In the genomic region with DNA sequence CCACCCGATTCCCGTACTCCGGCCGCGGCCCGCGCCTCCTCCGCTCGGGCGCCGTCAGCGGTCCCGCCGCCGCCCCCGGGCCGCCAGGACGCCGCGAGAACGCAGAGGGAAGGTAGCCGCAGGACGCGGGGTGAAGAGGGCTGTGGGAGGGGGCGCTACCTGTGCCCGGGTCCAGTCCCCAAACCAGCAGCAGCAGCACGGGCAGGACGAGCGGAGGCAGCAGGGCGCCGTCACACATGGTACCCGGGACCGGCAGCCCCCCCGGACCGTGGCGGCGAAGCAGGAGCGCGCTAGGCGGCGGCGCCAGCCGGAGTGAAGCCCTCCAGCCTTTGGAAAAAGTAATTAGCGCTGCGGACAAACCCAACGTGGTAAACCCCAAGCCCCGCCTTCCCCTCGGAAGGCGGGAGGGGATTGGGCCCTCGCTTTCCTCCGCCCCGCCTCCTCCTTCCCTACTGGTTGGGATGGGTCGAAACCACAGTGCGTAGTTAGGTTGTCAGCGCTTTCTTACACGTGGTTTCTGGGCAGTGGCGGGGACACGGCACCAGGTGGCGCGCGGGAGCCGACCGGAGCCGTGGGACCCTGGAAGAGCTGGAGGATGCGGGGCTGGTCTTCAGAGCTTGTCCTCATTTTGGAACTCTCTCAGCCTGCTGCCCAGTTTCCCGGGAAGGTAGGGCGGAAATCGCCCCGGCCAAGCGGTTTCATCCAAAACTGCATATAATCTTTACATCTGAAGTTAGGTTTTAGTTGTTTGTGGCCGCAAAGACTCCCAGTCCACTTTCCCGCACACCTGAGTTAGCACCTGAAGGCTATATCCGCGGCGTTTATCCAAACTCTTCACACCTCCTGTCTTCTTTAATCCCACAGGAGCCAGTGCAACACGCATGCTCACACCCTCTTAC, we compare ENCODE assay signal across 8 cellular contexts. TPM values are rescaled to one million over a fixed set of nuclear protein-coding genes. Genes with fewer than 3 reads are reported as not detected.
DNase-seq lines count a peak whose midpoint lies in the region; ATAC-seq and TF ChIP-seq lines count a peak whose summit lies in the region.

A gene with protein sequence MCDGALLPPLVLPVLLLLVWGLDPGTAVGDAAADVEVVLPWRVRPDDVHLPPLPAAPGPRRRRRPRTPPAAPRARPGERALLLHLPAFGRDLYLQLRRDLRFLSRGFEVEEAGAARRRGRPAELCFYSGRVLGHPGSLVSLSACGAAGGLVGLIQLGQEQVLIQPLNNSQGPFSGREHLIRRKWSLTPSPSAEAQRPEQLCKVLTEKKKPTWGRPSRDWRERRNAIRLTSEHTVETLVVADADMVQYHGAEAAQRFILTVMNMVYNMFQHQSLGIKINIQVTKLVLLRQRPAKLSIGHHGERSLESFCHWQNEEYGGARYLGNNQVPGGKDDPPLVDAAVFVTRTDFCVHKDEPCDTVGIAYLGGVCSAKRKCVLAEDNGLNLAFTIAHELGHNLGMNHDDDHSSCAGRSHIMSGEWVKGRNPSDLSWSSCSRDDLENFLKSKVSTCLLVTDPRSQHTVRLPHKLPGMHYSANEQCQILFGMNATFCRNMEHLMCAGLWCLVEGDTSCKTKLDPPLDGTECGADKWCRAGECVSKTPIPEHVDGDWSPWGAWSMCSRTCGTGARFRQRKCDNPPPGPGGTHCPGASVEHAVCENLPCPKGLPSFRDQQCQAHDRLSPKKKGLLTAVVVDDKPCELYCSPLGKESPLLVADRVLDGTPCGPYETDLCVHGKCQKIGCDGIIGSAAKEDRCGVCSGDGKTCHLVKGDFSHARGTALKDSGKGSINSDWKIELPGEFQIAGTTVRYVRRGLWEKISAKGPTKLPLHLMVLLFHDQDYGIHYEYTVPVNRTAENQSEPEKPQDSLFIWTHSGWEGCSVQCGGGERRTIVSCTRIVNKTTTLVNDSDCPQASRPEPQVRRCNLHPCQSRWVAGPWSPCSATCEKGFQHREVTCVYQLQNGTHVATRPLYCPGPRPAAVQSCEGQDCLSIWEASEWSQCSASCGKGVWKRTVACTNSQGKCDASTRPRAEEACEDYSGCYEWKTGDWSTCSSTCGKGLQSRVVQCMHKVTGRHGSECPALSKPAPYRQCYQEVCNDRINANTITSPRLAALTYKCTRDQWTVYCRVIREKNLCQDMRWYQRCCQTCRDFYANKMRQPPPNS (minus strand): TSS at position 314 of the 899 bp plus-strand sequence. CDS start 76 bp downstream, at position 238.

- peak within 1 kb of the TSS; percentile 83 for H3K4me3 ChIP-seq in SK-N-MC

- intact Hi-C loops in Calu3 (cut with micrococcal nuclease; ENCODE audit: unreplicated experiment) (loop anchor here (2.0 to 10.0 kb wide), 2 partner anchors 41 to 1067 kb away; no protein-coding TSS in a partner anchor), head of caudate nucleus (cut with DNase I) (loop anchor here (5.0 to 10.0 kb wide), 3 partner anchors 263 to 777 kb away; partner anchors contain the start of genes ASB7, LINS1 and MEF2A)

- CTCF ChIA-PET in Calu3 (lab: Charles Lee) = interaction anchor here (0.6 to 1.3 kb wide), 7 partner anchors 9 to 665 kb away, joined by 3 to 13 read pairs (median 4); partner anchors contain the start of genes ASB7 and LINS1

- DNase-seq in Calu3 (peak; percentile 96), SK-N-MC (ENCODE audit: low read depth, low spot score) (peak; percentile 70), head of caudate nucleus (peak; percentile 90 to 98 (median 95)), omental fat pad (ENCODE audit: low spot score) (peak; percentile 94), superior temporal gyrus (ENCODE audit: extremely low spot score) (peak; percentile 98)
- DNase-seq in activated naive CD4-positive, alpha-beta T cell treated with anti-CD3 and anti-CD28 coated beads, Interleukin-2, amount 50 U/mL, for 72 hours (ENCODE audit: low spot score in 2 of 2) = peak; percentile 90 to 93

- no peaks in the 10 kb centered on the region for H3K9me3 ChIP-seq in SK-N-MC (ENCODE audit: low read depth, low read length)

- TF ChIP-seq CTCF in Calu3 (IDR thresholded peaks at IDR 0.05; ENCODE audit: unreplicated experiment) (peak; percentile 88), omental fat pad (IDR thresholded peaks at IDR 0.05) (peak in 1 of 3 donors; percentile 83)

- H3K9ac ChIP-seq in SK-N-MC (ENCODE audit: insufficient read length) = no peak within 1 kb of the TSS

- H3K27ac ChIP-seq in SK-N-MC = no peak within 1 kb of the TSS

- H3K4me3 Mint-ChIP-seq in Calu3 (ENCODE audit: low read depth, unreplicated experiment) (peak within 1 kb of the TSS; percentile 62), IgD-negative memory B cell (peak within 1 kb of the TSS; percentile 34 to 85 (median 69))

- H3K9me3 Mint-ChIP-seq in Calu3 (ENCODE audit: low read depth, unreplicated experiment) (no peaks in the 10 kb centered on the region), IgD-negative memory B cell (peaks cover 0 to 4% (median 0%) of the 10 kb centered on the region in 3 donors)
- no peaks in the 10 kb centered on the region for H3K9me3 Mint-ChIP-seq in activated naive CD4-positive, alpha-beta T cell treated with anti-CD3 and anti-CD28 coated beads, Interleukin-2, amount 50 U/mL, for 72 hours

- peaks cover 75% of the 10 kb centered on the region for H3K27me3 Mint-ChIP-seq in Calu3 (ENCODE audit: unreplicated experiment)
- peaks cover 21% of the 10 kb centered on the region for H3K27me3 Mint-ChIP-seq in IgD-negative memory B cell

- no peak within 1 kb of the TSS for H3K27ac Mint-ChIP-seq in Calu3 (ENCODE audit: unreplicated experiment)
- peak within 1 kb of the TSS in 1 of 3 donors; percentile 62 for H3K27ac Mint-ChIP-seq in IgD-negative memory B cell
- peak within 1 kb of the TSS in 1 of 2 donors; percentile 57 for H3K27ac Mint-ChIP-seq in activated naive CD4-positive, alpha-beta T cell treated with anti-CD3 and anti-CD28 coated beads, Interleukin-2, amount 50 U/mL, for 72 hours

- H3K4me1 Mint-ChIP-seq in Calu3 (ENCODE audit: low read depth, unreplicated experiment) (peaks cover 7% of the 10 kb centered on the region), IgD-negative memory B cell (peaks cover 0 to 3% (median 2%) of the 10 kb centered on the region in 3 donors)

- ATAC-seq in GM21526 (IDR thresholded peaks at IDR 0.05; ENCODE audit: low FRiP score, unreplicated experiment) = peak; percentile 97
- ATAC-seq in activated naive CD4-positive, alpha-beta T cell treated with anti-CD3 and anti-CD28 coated beads, Interleukin-2, amount 50 U/mL, for 72 hours = peak; percentile 96 to 97
- peak; percentile 96 for ATAC-seq in omental fat pad (ENCODE audit: low FRiP score)

- H3K36me3 Mint-ChIP-seq in Calu3 (ENCODE audit: insufficient read depth, unreplicated experiment) = peaks cover 16% of the 10 kb centered on the region
- no peaks in the 10 kb centered on the region for H3K36me3 Mint-ChIP-seq in IgD-negative memory B cell
- H3K36me3 Mint-ChIP-seq in activated naive CD4-positive, alpha-beta T cell treated with anti-CD3 and anti-CD28 coated beads, Interleukin-2, amount 50 U/mL, for 72 hours = no peaks in the 10 kb centered on the region

- no TSS peak for BruUV-seq in Calu3 (replicated peaks; lab: Mats Ljungman, UMichigan)

- H3K36me3 ChIP-seq in SK-N-MC (ENCODE audit: insufficient read depth, low read length) = no peaks in the 10 kb centered on the region

RNA-seq across cellular contexts. Expression of the gene that starts here (rescaled TPM):
- 3.5 and 7.3 TPM in 2 replicates for total RNA-seq in Calu3 (2022)
- polyA plus RNA-seq in IgD-negative memory B cell = not detected
- total RNA-seq in activated naive CD4-positive, alpha-beta T cell treated with anti-CD3 and anti-CD28 coated beads, Interleukin-2, amount 50 U/mL, for 72 hours = 1 to 10 TPM in 1 of 2 donors, under 1 TPM in 1; 0.19 to 1.5 TPM
- 10 to 100 TPM in 1 of 4 donors, 1 to 10 TPM in 3; 1.6 to 10.7 (median 5.7) TPM for total RNA-seq in omental fat pad
